9 cellular contexts compared by ENCODE assay signal in genomic region chr14:76929927-76930326, GRCh38.
A peak's percentile ranks its signal among the peaks of the same experiment; 100 is the strongest.
DNase-seq lines count a peak whose midpoint lies in the region; ATAC-seq and TF ChIP-seq lines count a peak whose summit lies in the region.
"Had no signal": no experiment of that assay in that cellular context is flagged by ENCODE, and none has a peak within 500 bp of the region (broad histone marks: within the 10 kb centered on the region; RNA-seq: fewer than 3 reads in every experiment).

No MANE protein-coding gene starts in this region.

- H3K9me3 ChIP-seq in CD8-positive, alpha-beta T cell (ENCODE audit: low read length): no peaks in the 10 kb centered on the region
- H3K9me3 ChIP-seq in naive thymus-derived CD4-positive, alpha-beta T cell (ENCODE audit: control insufficient read depth in 2 of 3, low read length in 3 of 3): no peaks in the 10 kb centered on the region
- H3K9me3 ChIP-seq in OCI-LY7 (ENCODE audit: low read length): no peaks in the 10 kb centered on the region

- CTCF ChIA-PET in CD8-positive, alpha-beta T cell (lab: Charles Lee): interaction anchor here (0.6 to 2.7 kb wide), 19 partner anchors 10 to 220 kb away, joined by 3 to 16 read pairs (median 3); no protein-coding TSS in a partner anchor
- CTCF ChIA-PET in naive thymus-derived CD4-positive, alpha-beta T cell (lab: Charles Lee): interaction anchor here (0.8 to 3.2 kb wide), 14 partner anchors 9 to 139 kb away, joined by 3 to 15 read pairs (median 4); no protein-coding TSS in a partner anchor
- CTCF ChIA-PET in OCI-LY7 (lab: Charles Lee; ENCODE audit: unreplicated experiment): no interaction called here

- DNase-seq in CD8-positive, alpha-beta T cell: peak; percentile 24 to 82 (median 47)
- peak; percentile 43 for DNase-seq in NCI-H82 treated with DMSO at 0.1 percent for 48 hours (lab: John Stamatoyannopoulos, UW; ENCODE audit: unreplicated experiment)
- DNase-seq in naive thymus-derived CD4-positive, alpha-beta T cell: peak; percentile 33 to 91 (median 78)
- no peak for DNase-seq in OCI-LY7 (ENCODE audit: low spot score)

- H3K4me2 ChIP-seq in OCI-LY7 (ENCODE audit: low read length): no peak overlapping the region

- BruUV-seq in OCI-LY7 (replicated peaks; lab: Mats Ljungman, UMichigan): no TSS peak

- H3K9me2 ChIP-seq in OCI-LY7 (ENCODE audit: insufficient read depth, low read length): no peaks in the 10 kb centered on the region

- H3K4me3 ChIP-seq in CD8-positive, alpha-beta T cell (ENCODE audit: low read depth, low read length): peak overlapping the region; percentile 31
- peak overlapping the region; percentile 42 for H3K4me3 ChIP-seq in naive thymus-derived CD4-positive, alpha-beta T cell (ENCODE audit: low read length)
- no peak overlapping the region for H3K4me3 ChIP-seq in OCI-LY7 (ENCODE audit: low read depth, low read length, poor library complexity, severe bottlenecking)

- H3K36me3 ChIP-seq in CD8-positive, alpha-beta T cell (ENCODE audit: insufficient read depth, low read length): no peaks in the 10 kb centered on the region
- H3K36me3 ChIP-seq in naive thymus-derived CD4-positive, alpha-beta T cell (ENCODE audit: control insufficient read depth in 2 of 3, insufficient read depth in 3 of 3, low read length in 3 of 3): no peaks in the 10 kb centered on the region
- H3K36me3 ChIP-seq in OCI-LY7 (ENCODE audit: insufficient read depth, low read length): no peaks in the 10 kb centered on the region

- H3K27ac ChIP-seq in CD8-positive, alpha-beta T cell (ENCODE audit: low read depth, low read length): no peak overlapping the region
- H3K27ac ChIP-seq in naive thymus-derived CD4-positive, alpha-beta T cell (ENCODE audit: low read depth, low read length): peak overlapping the region; percentile 54
- H3K27ac ChIP-seq in OCI-LY7 (ENCODE audit: low read depth, low read length, poor library complexity, severe bottlenecking): no peak overlapping the region

- no peaks in the 10 kb centered on the region for H3K79me2 ChIP-seq in OCI-LY7 (ENCODE audit: insufficient read depth, low read depth, low read length)

- H3K9me3 Mint-ChIP-seq in CD8-positive, alpha-beta T cell: no peaks in the 10 kb centered on the region
- H3K9me3 Mint-ChIP-seq in activated T-helper 17 cell treated with anti-CD3 and anti-CD28 coated beads, Interleukin-2, amount 50 U/mL, for 72 hours: no peaks in the 10 kb centered on the region
- peaks cover 0 to 2% (median 0%) of the 10 kb centered on the region in 11 donors for H3K9me3 Mint-ChIP-seq in naive thymus-derived CD4-positive, alpha-beta T cell

- H3K4me1 Mint-ChIP-seq in CD8-positive, alpha-beta T cell (ENCODE audit: low read depth): peaks cover 76% of the 10 kb centered on the region
- H3K4me1 Mint-ChIP-seq in activated T-helper 17 cell treated with anti-CD3 and anti-CD28 coated beads, Interleukin-2, amount 50 U/mL, for 72 hours: peaks cover 46% of the 10 kb centered on the region
- H3K4me1 Mint-ChIP-seq in naive thymus-derived CD4-positive, alpha-beta T cell: peaks cover 47 to 85% (median 78%) of the 10 kb centered on the region in 7 donors

- H3K4me1 ChIP-seq in CD8-positive, alpha-beta T cell (ENCODE audit: insufficient read depth, low read length): peaks cover 67% of the 10 kb centered on the region
- peaks cover 52 to 63% of the 10 kb centered on the region in 2 donors for H3K4me1 ChIP-seq in naive thymus-derived CD4-positive, alpha-beta T cell (ENCODE audit: control insufficient read depth in 2 of 2, insufficient read depth in 2 of 2, low read length in 2 of 2)
- no peaks in the 10 kb centered on the region for H3K4me1 ChIP-seq in OCI-LY7 (ENCODE audit: insufficient read depth, low read length, poor library complexity, severe bottlenecking)

- no peaks in the 10 kb centered on the region for H4K20me1 ChIP-seq in OCI-LY7 (ENCODE audit: insufficient read depth, low read length)

- H2AFZ ChIP-seq in OCI-LY7 (ENCODE audit: low read length): no peak overlapping the region

- POLR2A ChIA-PET in CD8-positive, alpha-beta T cell (lab: Charles Lee): interaction anchor here (0.9 to 2.5 kb wide), 8 partner anchors 18 to 391 kb away, joined by 3 to 15 read pairs (median 5); partner anchors contain the start of genes GSTZ1, IRF2BPL and POMT2
- POLR2A ChIA-PET in naive thymus-derived CD4-positive, alpha-beta T cell (lab: Charles Lee): interaction anchor here (0.6 to 2.6 kb wide), 25 partner anchors 10 to 133 kb away, joined by 3 to 16 read pairs (median 5); no protein-coding TSS in a partner anchor
- POLR2A ChIA-PET in OCI-LY7 (lab: Charles Lee): interaction anchor here (0.6 to 0.7 kb wide), 2 partner anchors 10 to 147 kb away, joined by 3 read pairs; no protein-coding TSS in a partner anchor

- no peaks in the 10 kb centered on the region for H3K27me3 ChIP-seq in CD8-positive, alpha-beta T cell (ENCODE audit: insufficient read depth, low read length)
- H3K27me3 ChIP-seq in naive thymus-derived CD4-positive, alpha-beta T cell (ENCODE audit: control insufficient read depth in 2 of 2, insufficient read depth in 2 of 2, low read length in 2 of 2): no peaks in the 10 kb centered on the region

- no peaks in the 10 kb centered on the region for H3K27me3 Mint-ChIP-seq in CD8-positive, alpha-beta T cell (ENCODE audit: low read depth)
- no peaks in the 10 kb centered on the region for H3K27me3 Mint-ChIP-seq in activated T-helper 17 cell treated with anti-CD3 and anti-CD28 coated beads, Interleukin-2, amount 50 U/mL, for 72 hours
- H3K27me3 Mint-ChIP-seq in naive thymus-derived CD4-positive, alpha-beta T cell: no peaks in the 10 kb centered on the region

- no peaks in the 10 kb centered on the region for H3K36me3 Mint-ChIP-seq in CD8-positive, alpha-beta T cell
- no peaks in the 10 kb centered on the region for H3K36me3 Mint-ChIP-seq in activated T-helper 17 cell treated with anti-CD3 and anti-CD28 coated beads, Interleukin-2, amount 50 U/mL, for 72 hours (ENCODE audit: low read depth)
- no peaks in the 10 kb centered on the region for H3K36me3 Mint-ChIP-seq in naive thymus-derived CD4-positive, alpha-beta T cell

- TF ChIP-seq CTCF in CD8-positive, alpha-beta T cell (IDR thresholded peaks at IDR 0.05): no peak
- no peak for TF ChIP-seq CTCF in OCI-LY7 (conservative IDR thresholded peaks at IDR 0.05; ENCODE audit: low read length)

- intact Hi-C loops in CD8-positive, alpha-beta T cell (cut with DNase I, micrococcal nuclease): loop anchor here (2.0 kb wide), 2 partner anchors 17 to 27 kb away; no protein-coding TSS in a partner anchor
- intact Hi-C loops in naive thymus-derived CD4-positive, alpha-beta T cell (cut with micrococcal nuclease): loop anchor here (1.0 to 2.0 kb wide), 6 partner anchors 12 to 110 kb away; no protein-coding TSS in a partner anchor
- intact Hi-C loops in OCI-LY7 (cut with micrococcal nuclease; ENCODE audit: unreplicated experiment): no loop called here

- ATAC-seq in CD8-positive, alpha-beta T cell: peak; percentile 84
- peak; percentile 90 for ATAC-seq in activated T-helper 17 cell treated with anti-CD3 and anti-CD28 coated beads, Interleukin-2, amount 50 U/mL, for 72 hours (replicated peaks)
- ATAC-seq in naive thymus-derived CD4-positive, alpha-beta T cell: peak; percentile 88
- ATAC-seq in GM18861 (IDR thresholded peaks at IDR 0.05; ENCODE audit: unreplicated experiment) (no peak), HG03196 (IDR thresholded peaks at IDR 0.05; ENCODE audit: unreplicated experiment) (no peak), HG03095 (IDR thresholded peaks at IDR 0.05; ENCODE audit: unreplicated experiment) (no peak)
- ATAC-seq: left colon had no signal

- H3K27ac Mint-ChIP-seq in CD8-positive, alpha-beta T cell: peak overlapping the region; percentile 64
- peak overlapping the region; percentile 58 for H3K27ac Mint-ChIP-seq in activated T-helper 17 cell treated with anti-CD3 and anti-CD28 coated beads, Interleukin-2, amount 50 U/mL, for 72 hours
- peak overlapping the region; percentile 77 to 95 (median 93) for H3K27ac Mint-ChIP-seq in naive thymus-derived CD4-positive, alpha-beta T cell

- H3K4me3 Mint-ChIP-seq in CD8-positive, alpha-beta T cell: peak overlapping the region; percentile 61
- H3K4me3 Mint-ChIP-seq in activated T-helper 17 cell treated with anti-CD3 and anti-CD28 coated beads, Interleukin-2, amount 50 U/mL, for 72 hours: peak overlapping the region; percentile 70
- peak overlapping the region; percentile 71 to 87 (median 79) for H3K4me3 Mint-ChIP-seq in naive thymus-derived CD4-positive, alpha-beta T cell

Comparison
In these comparisons a context has a peak if more than half of its experiments do, and no peak if none do; other contexts are left out.
1. ATAC-seq: peak in CD8-positive, alpha-beta T cell (single experiment), activated T-helper 17 cell treated with anti-CD3 and anti-CD28 coated beads, Interleukin-2, amount 50 U/mL, for 72 hours (single experiment) and naive thymus-derived CD4-positive, alpha-beta T cell (single experiment); none in GM18861 (single experiment), HG03196 (single experiment) and HG03095 (single experiment).
2. Peak in every context shown above with its lines, with median percentiles within 50 percentile points of each other: H3K27ac Mint-ChIP-seq and H3K4me3 Mint-ChIP-seq.